Comparison of ENCODE assay signal across 8 cellular contexts in genomic region chr15:48877630-48878595, GRCh38. TPM values are rescaled to one million over a fixed set of nuclear protein-coding genes. Genes with fewer than 3 reads are reported as not detected.
DNase-seq lines count a peak whose midpoint lies in the region; ATAC-seq lines count a peak whose summit lies in the region.

EID1 (plus strand) TSS chr15:48878134; CDS start chr15:48878177, 43 bp downstream.

- peaks cover 23% of the 10 kb centered on the region for H3K4me1 Mint-ChIP-seq in dendritic cell treated with granulocyte-macrophage colony-stimulating factor and Interleukin-4, amounts not matched to agents 40 ng/mL and 50 ng/mL, for 4 days (ENCODE audit: low read depth)

- H3K9ac ChIP-seq in BLaER1: peak within 1 kb of the TSS; percentile 82

- H3K36me3 ChIP-seq in BLaER1: no peaks in the 10 kb centered on the region

- H3K9me3 ChIP-seq in BLaER1: no peaks in the 10 kb centered on the region

- peaks cover 17% of the 10 kb centered on the region for H3K4me1 ChIP-seq in BLaER1

- intact Hi-C loops in dendritic cell treated with granulocyte-macrophage colony-stimulating factor and Interleukin-4, amounts not matched to agents 40 ng/mL and 50 ng/mL, for 4 days (cut with micrococcal nuclease): loop anchor here (5.0 to 10.0 kb wide), 3 partner anchors 87 to 747 kb away; partner anchors contain the start of genes COPS2, DTWD1, FAM227B and SHC4

- H3K4me3 Mint-ChIP-seq in dendritic cell treated with granulocyte-macrophage colony-stimulating factor and Interleukin-4, amounts not matched to agents 40 ng/mL and 50 ng/mL, for 4 days: peak within 1 kb of the TSS; percentile 98

- peak within 1 kb of the TSS; percentile 76 for H3K4me2 ChIP-seq in BLaER1

- no peaks in the 10 kb centered on the region for H3K9me3 Mint-ChIP-seq in dendritic cell treated with granulocyte-macrophage colony-stimulating factor and Interleukin-4, amounts not matched to agents 40 ng/mL and 50 ng/mL, for 4 days

- ATAC-seq in GM19328 (IDR thresholded peaks at IDR 0.05; ENCODE audit: unreplicated experiment): peak; percentile 98
- ATAC-seq in HG03520 (IDR thresholded peaks at IDR 0.05; ENCODE audit: unreplicated experiment): peak; percentile 91
- ATAC-seq in left lobe of liver: peak; percentile 98

- H3K27me3 Mint-ChIP-seq in dendritic cell treated with granulocyte-macrophage colony-stimulating factor and Interleukin-4, amounts not matched to agents 40 ng/mL and 50 ng/mL, for 4 days: peaks cover 3% of the 10 kb centered on the region

- H3K27ac Mint-ChIP-seq in dendritic cell treated with granulocyte-macrophage colony-stimulating factor and Interleukin-4, amounts not matched to agents 40 ng/mL and 50 ng/mL, for 4 days: peak within 1 kb of the TSS; percentile 92

- peaks cover 10% of the 10 kb centered on the region for H3K36me3 Mint-ChIP-seq in dendritic cell treated with granulocyte-macrophage colony-stimulating factor and Interleukin-4, amounts not matched to agents 40 ng/mL and 50 ng/mL, for 4 days (ENCODE audit: low read depth)

- peak within 1 kb of the TSS; percentile 86 for H3K27ac ChIP-seq in BLaER1

- H3K4me3 ChIP-seq in BLaER1: peak within 1 kb of the TSS; percentile 78

- H3K27me3 ChIP-seq in BLaER1: no peaks in the 10 kb centered on the region

- peaks cover 18% of the 10 kb centered on the region for H4K20me1 ChIP-seq in BLaER1

- DNase-seq in NCI-H69 (lab: John Stamatoyannopoulos, UW) (peak; percentile 98), left lobe of liver (ENCODE audit: low spot score) (peak; percentile 96)
- DNase-seq in activated CD4-positive, alpha-beta T cell treated with anti-CD3 and anti-CD28 coated beads, Interleukin-2, amount 50 U/mL, for 1 hour: peak; percentile 90
- peak; percentile 87 to 90 for DNase-seq in stimulated activated CD4-positive, alpha-beta T cell treated with anti-CD3 and anti-CD28 coated beads, Interleukin-2, amount 100 ng/mL, for 48 hours

RNA-seq across cellular contexts. Expression of gene EID1, which starts in this region (rescaled TPM):
- total RNA-seq in left lobe of liver: 46.1 TPM

Comparison
In these comparisons a context has a peak if more than half of its experiments do, and no peak if none do; other contexts are left out.
1. Peak in every context shown above with its lines: DNase-seq, ATAC-seq, H3K4me3 ChIP-seq and H3K27ac ChIP-seq.